ENCODE assay signal across 26 cellular contexts in genomic region chr18:37666986-37667385, GRCh38.
"Had no signal": no experiment of that assay in that cellular context is flagged by ENCODE, and none has a peak within 500 bp of the region (broad histone marks: within the 10 kb centered on the region; RNA-seq: fewer than 3 reads in every experiment).

No MANE protein-coding gene starts in this region.

- H3K9me3 ChIP-seq: left ventricle myocardium inferior, mucosa of descending colon, neutrophil, ovary, right atrium auricular region, suprapubic skin, thoracic aorta, tibial nerve, uterus had no signal

- H3K4me2 ChIP-seq: neural progenitor cell had no signal

- H3K27ac ChIP-seq: heart left ventricle, left ventricle myocardium inferior, neural progenitor cell, neutrophil, ovary, right atrium auricular region, skin epidermis, suprapubic skin, thoracic aorta, tibial nerve, uterus had no signal

- H3K27me3 ChIP-seq: heart left ventricle, neural progenitor cell, neutrophil, ovary, right atrium auricular region, suprapubic skin, tibial nerve, uterus had no signal

- FAIRE-seq: islet of Langerhans had no signal

- H2AFZ ChIP-seq: neural progenitor cell had no signal

- DNase-seq: heart left ventricle; hypothalamus; immature natural killer cell; left ventricle myocardium inferior; midbrain; mucosa of descending colon; naive thymus-derived CD8-positive, alpha-beta T cell; nephron progenitor cell; occipital lobe; ovary; stimulated activated CD4-positive, alpha-beta T cell treated with anti-CD3 and anti-CD28 coated beads, Interleukin-12 subunit alpha, Interleukin-12 subunit beta, amount 100 ng/mL, for 4 hours; stimulated activated CD4-positive, alpha-beta T cell treated with anti-CD3 and anti-CD28 coated beads, Interleukin-15, amount 100 ng/mL, for 24 hours; stimulated activated CD4-positive, alpha-beta T cell treated with anti-CD3 and anti-CD28 coated beads, Interleukin-2, amount 100 ng/mL, for 24 hours; stimulated activated CD4-positive, alpha-beta T cell treated with anti-CD3 and anti-CD28 coated beads, Interleukin-4, amount 100 ng/mL, for 1 hour; stimulated activated naive CD4-positive, alpha-beta T cell; uterus had no signal

- H3K4me3 ChIP-seq: heart left ventricle, left ventricle myocardium inferior, mucosa of descending colon, neural progenitor cell, ovary, right atrium auricular region, skin epidermis, suprapubic skin, thoracic aorta, tibial nerve, uterus had no signal

- H3K36me3 ChIP-seq: heart left ventricle, left ventricle myocardium inferior, neural progenitor cell, neutrophil, ovary, right atrium auricular region, suprapubic skin, thoracic aorta, tibial nerve, uterus had no signal

- ATAC-seq: heart left ventricle; mucosa of descending colon; naive thymus-derived CD8-positive, alpha-beta T cell; sciatic nerve; stimulated activated effector memory CD8-positive, alpha-beta T cell treated with anti-CD3 and anti-CD28 coated beads, Interleukin-12 subunit alpha, Interleukin-12 subunit beta, amount 100 ng/mL, for 72 hours had no signal

- H3K9ac ChIP-seq: neural progenitor cell had no signal

- H3K4me1 ChIP-seq: heart left ventricle, left ventricle myocardium inferior, right atrium auricular region, suprapubic skin, tibial nerve, uterus had no signal
